7 cellular contexts compared by ENCODE assay signal in the genomic region with DNA sequence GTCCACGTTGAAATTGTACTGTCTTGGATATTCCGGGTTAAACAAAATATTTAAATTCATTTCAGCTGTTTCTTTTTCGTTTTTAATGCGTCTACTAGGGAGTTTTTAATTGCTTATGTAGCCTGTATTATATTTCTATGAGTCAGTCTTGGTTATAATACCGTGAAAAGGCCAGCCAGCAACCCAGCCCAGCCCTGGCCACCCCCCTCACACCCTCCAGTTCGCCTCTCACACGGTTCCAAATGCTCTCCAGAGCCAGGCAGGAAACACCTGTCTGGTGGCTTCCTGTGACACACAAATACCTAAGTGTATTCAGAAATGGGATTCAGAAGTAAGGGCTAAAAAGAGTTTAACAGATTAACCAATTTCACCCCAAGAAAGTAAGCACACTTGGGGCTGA. TPM values are rescaled to one million over a fixed set of nuclear protein-coding genes. Genes with fewer than 3 reads are reported as not detected.
A peak's percentile ranks its signal among the peaks of the same experiment; 100 is the strongest.
DNase-seq lines count a peak whose midpoint lies in the region; ATAC-seq and TF ChIP-seq lines count a peak whose summit lies in the region.

No MANE protein-coding gene starts in this region.

- no peaks in the 10 kb centered on the region for H3K27me3 ChIP-seq in osteoblast (ENCODE audit: insufficient read depth, low read length)

- H3K9me3 Mint-ChIP-seq in activated naive CD4-positive, alpha-beta T cell treated with anti-CD3 and anti-CD28 coated beads, Interleukin-2, amount 50 U/mL, for 72 hours = no peaks in the 10 kb centered on the region

- peaks cover 78% of the 10 kb centered on the region for H3K79me2 ChIP-seq in osteoblast (ENCODE audit: insufficient read depth, low read length)

- H3K9me3 ChIP-seq in osteoblast (ENCODE audit: low read depth, low read length) = no peaks in the 10 kb centered on the region

- DNase-seq in NCI-H1092 treated with DMSO at 0.1 percent for 48 hours (lab: John Stamatoyannopoulos, UW) = peak; percentile 91
- no peak for DNase-seq in activated naive CD4-positive, alpha-beta T cell treated with anti-CD3 and anti-CD28 coated beads, Interleukin-2, amount 50 U/mL, for 72 hours (ENCODE audit: low spot score in 2 of 2)
- DNase-seq in osteoblast (ENCODE audit: insufficient read length, low spot score, missing footprints) = peak; percentile 89
- DNase-seq in NCI-H524 (lab: John Stamatoyannopoulos, UW) = no peak
- no peak for DNase-seq in NCI-H128 (lab: John Stamatoyannopoulos, UW; ENCODE audit: unreplicated experiment)
- no peak for DNase-seq in erythroblast (lab: John Stamatoyannopoulos, UW)

- H3K4me2 ChIP-seq in osteoblast (ENCODE audit: insufficient read depth, low read length) = no peak overlapping the region

- no peak for TF ChIP-seq CTCF in osteoblast (IDR thresholded peaks at IDR 0.05; ENCODE audit: extremely low read depth, low read depth, low read length)

- peak; percentile 34 for ATAC-seq in GM21390 (IDR thresholded peaks at IDR 0.05; ENCODE audit: unreplicated experiment)
- peak; percentile 25 to 33 for ATAC-seq in activated naive CD4-positive, alpha-beta T cell treated with anti-CD3 and anti-CD28 coated beads, Interleukin-2, amount 50 U/mL, for 72 hours

- H3K27ac Mint-ChIP-seq in activated naive CD4-positive, alpha-beta T cell treated with anti-CD3 and anti-CD28 coated beads, Interleukin-2, amount 50 U/mL, for 72 hours = no peak overlapping the region

- H3K4me1 ChIP-seq in osteoblast (ENCODE audit: insufficient read depth, low read length) = peaks cover 64% of the 10 kb centered on the region

- H4K20me1 ChIP-seq in osteoblast (ENCODE audit: insufficient read depth, low read length) = peaks cover 16% of the 10 kb centered on the region

- H2AFZ ChIP-seq in osteoblast (ENCODE audit: low read length) = no peak overlapping the region

- no peak overlapping the region for H3K4me3 ChIP-seq in osteoblast (ENCODE audit: insufficient read depth, low read length)

- no peak overlapping the region for H3K27ac ChIP-seq in osteoblast (ENCODE audit: low read depth, low read length)

- TF ChIP-seq POLR2A in erythroblast (IDR thresholded peaks at IDR 0.05; ENCODE audit: low read length) = no peak

- peaks cover 0 to 28% of the 10 kb centered on the region in 2 donors for H3K36me3 Mint-ChIP-seq in activated naive CD4-positive, alpha-beta T cell treated with anti-CD3 and anti-CD28 coated beads, Interleukin-2, amount 50 U/mL, for 72 hours

- peaks cover 25% of the 10 kb centered on the region for H3K36me3 ChIP-seq in osteoblast (ENCODE audit: insufficient read depth, low read length)

RNA-seq across cellular contexts. Expression of a gene that starts 4.4 kb away (rescaled TPM):
- 10 to 100 TPM in 1 of 2 donors, 1 to 10 TPM in 1; 2.6 to 18.9 TPM for total RNA-seq in activated naive CD4-positive, alpha-beta T cell treated with anti-CD3 and anti-CD28 coated beads, Interleukin-2, amount 50 U/mL, for 72 hours
- 65.4 and 67.3 TPM in 2 replicates for total RNA-seq in osteoblast

Comparison
In these comparisons a context has a peak if more than half of its experiments do, and no peak if none do; other contexts are left out.
1. DNase-seq: peak in NCI-H1092 treated with DMSO at 0.1 percent for 48 hours (single experiment) and osteoblast (single experiment); none in activated naive CD4-positive, alpha-beta T cell treated with anti-CD3 and anti-CD28 coated beads, Interleukin-2, amount 50 U/mL, for 72 hours (0 of 2), NCI-H524 (0 of 2), NCI-H128 (single experiment) and erythroblast (0 of 2).